In genomic region chr2:28049416-28049815, GRCh38 we compare ENCODE assay signal across 25 cellular contexts.
DNase-seq lines count a peak whose midpoint lies in the region; ATAC-seq, FAIRE-seq and TF ChIP-seq lines count a peak whose summit lies in the region.
"Had no signal": no experiment of that assay in that cellular context is flagged by ENCODE, and none has a peak within 500 bp of the region (broad histone marks: within the 10 kb centered on the region; RNA-seq: fewer than 3 reads in every experiment).

No MANE protein-coding gene starts in this region.

- CTCF ChIA-PET in T-cell (lab: Charles Lee): no interaction called here

- FAIRE-seq in RCC 7860 (lab: Jason Lieb, UNC): peak; percentile 31
- FAIRE-seq: GM12891 had no signal

- H3K4me1 Mint-ChIP-seq in nephron: peaks cover 49% of the 10 kb centered on the region
- peaks cover 0 to 5% (median 0%) of the 10 kb centered on the region in 3 donors for H3K4me1 Mint-ChIP-seq in T-cell
- H3K4me1 Mint-ChIP-seq: IgD-negative memory B cell had no signal

- POLR2A ChIA-PET in T-cell (lab: Charles Lee): no interaction called here

- H3K27me3 Mint-ChIP-seq in nephron (ENCODE audit: low read depth) (no peaks in the 10 kb centered on the region), T-cell (no peaks in the 10 kb centered on the region)
- H3K27me3 Mint-ChIP-seq: CD4-positive, CD25-positive, alpha-beta regulatory T cell; IgD-negative memory B cell had no signal

- H3K4me3 Mint-ChIP-seq in nephron (no peak overlapping the region), T-cell (no peak overlapping the region)
- H3K4me3 Mint-ChIP-seq: CD4-positive, CD25-positive, alpha-beta regulatory T cell; IgD-negative memory B cell had no signal

- H3K9me3 Mint-ChIP-seq in nephron (no peaks in the 10 kb centered on the region), T-cell (no peaks in the 10 kb centered on the region)
- H3K9me3 Mint-ChIP-seq: CD4-positive, CD25-positive, alpha-beta regulatory T cell; IgD-negative memory B cell had no signal

- peaks cover 5% of the 10 kb centered on the region for H3K36me3 Mint-ChIP-seq in nephron (ENCODE audit: low read depth)
- H3K36me3 Mint-ChIP-seq in T-cell: peaks cover 48% of the 10 kb centered on the region

- TF ChIP-seq CTCF in nephron (IDR thresholded peaks at IDR 0.05; ENCODE audit: unreplicated experiment in 3 of 3): no peak

- ATAC-seq in GM18511 (IDR thresholded peaks at IDR 0.05; ENCODE audit: unreplicated experiment): no peak
- ATAC-seq in T-cell (replicated peaks in 1 of 4): no peak
- ATAC-seq: HCT116, Panc1 had no signal

- DNase-seq in AG08395 (ENCODE audit: low spot score): peak; percentile 8
- DNase-seq in RCC 7860 (ENCODE audit: low spot score): peak; percentile 23
- peak; percentile 18 for DNase-seq in foreskin melanocyte
- DNase-seq in CD1c-positive myeloid dendritic cell (ENCODE audit: extremely low spot score): no peak
- no peak for DNase-seq in T-cell
- DNase-seq: BE2C; CD4-positive, CD25-positive, alpha-beta regulatory T cell; COR-L47; DMS 273 treated with DMSO at 0.1 percent for 48 hours; DMS79 treated with DMSO at 0.1 percent for 48 hours; GOT3; MV-4-11; NCI-H1105 treated with DMSO at 0.1 percent for 48 hours; NCI-H2029 treated with DMSO at 0.1 percent for 48 hours; NCI-H226; NCI-H524; NCI-H774; NK-92 treated with Interleukin-12 subunit alpha and Interleukin-12 subunit beta, amount 100 ng/mL, for 24 hours; SJCRH30 had no signal

- H3K27ac Mint-ChIP-seq in nephron (peak overlapping the region in 2 of 3 experiments; percentile 66 to 98), T-cell (no peak overlapping the region)
- H3K27ac Mint-ChIP-seq: IgD-negative memory B cell had no signal

Comparison
In these comparisons a context has a peak if more than half of its experiments do, and no peak if none do; other contexts are left out.
1. DNase-seq: peak in AG08395 (single experiment), RCC 7860 (single experiment) and foreskin melanocyte (single experiment); none in CD1c-positive myeloid dendritic cell (single experiment) and T-cell (0 of 34).
2. H3K27ac Mint-ChIP-seq: peak in nephron (2 of 3); none in T-cell (0 of 2).